Comparison of ENCODE assay signal across 14 cellular contexts in genomic region chr2:128290356-128290755, GRCh38.
"Had no signal": no experiment of that assay in that cellular context is flagged by ENCODE, and none has a peak within 500 bp of the region (broad histone marks: within the 10 kb centered on the region; RNA-seq: fewer than 3 reads in every experiment).

No MANE protein-coding gene starts in this region.

- H3K4me1 Mint-ChIP-seq: activated CD8-positive, alpha-beta memory T cell treated with anti-CD3 and anti-CD28 coated beads, Interleukin-2, amount 10 ng/mL, durations not matched to agents 7 days and 5 days; activated naive CD4-positive, alpha-beta T cell treated with anti-CD3 and anti-CD28 coated beads, Interleukin-2, amount 10 ng/mL, durations not matched to agents 7 days and 5 days had no signal

- H3K36me3 ChIP-seq: cardiac muscle cell, pancreas had no signal

- ATAC-seq: activated CD8-positive, alpha-beta memory T cell treated with anti-CD3 and anti-CD28 coated beads, Interleukin-2, amount 10 ng/mL, durations not matched to agents 7 days and 5 days; esophagus mucosa; pancreas had no signal

- H3K27me3 Mint-ChIP-seq: activated CD4-positive, alpha-beta memory T cell treated with anti-CD3 and anti-CD28 coated beads for 36 hours; activated CD8-positive, alpha-beta memory T cell treated with anti-CD3 and anti-CD28 coated beads, Interleukin-2, amount 10 ng/mL, durations not matched to agents 7 days and 5 days; activated naive CD4-positive, alpha-beta T cell treated with anti-CD3 and anti-CD28 coated beads, Interleukin-2, amount 10 ng/mL, durations not matched to agents 7 days and 5 days had no signal

- H3K36me3 Mint-ChIP-seq: activated CD4-positive, alpha-beta memory T cell treated with anti-CD3 and anti-CD28 coated beads for 36 hours; activated CD8-positive, alpha-beta memory T cell treated with anti-CD3 and anti-CD28 coated beads, Interleukin-2, amount 10 ng/mL, durations not matched to agents 7 days and 5 days; activated naive CD4-positive, alpha-beta T cell treated with anti-CD3 and anti-CD28 coated beads, Interleukin-2, amount 10 ng/mL, durations not matched to agents 7 days and 5 days had no signal

- DNase-seq: activated CD4-positive, alpha-beta memory T cell treated with anti-CD3 and anti-CD28 coated beads for 36 hours; activated CD4-positive, alpha-beta T cell treated with anti-CD3 and anti-CD28 coated beads for 1 hour; activated CD8-positive, alpha-beta memory T cell treated with anti-CD3 and anti-CD28 coated beads, Interleukin-2, amount 10 ng/mL, durations not matched to agents 7 days and 5 days; activated naive CD4-positive, alpha-beta T cell treated with anti-CD3 and anti-CD28 coated beads, Interleukin-2, amount 10 ng/mL, durations not matched to agents 7 days and 5 days; activated T-cell treated with anti-CD3 and anti-CD28 coated beads, Interleukin-2, amount 50 U/mL, for 1 hour; hippocampal formation; midbrain; stimulated activated CD4-positive, alpha-beta T cell treated with anti-CD3 and anti-CD28 coated beads, Interleukin-12 subunit alpha, Interleukin-12 subunit beta, amount 100 ng/mL, for 4 hours; stimulated activated CD4-positive, alpha-beta T cell treated with anti-CD3 and anti-CD28 coated beads, Interleukin-2, amount 100 ng/mL, for 24 hours; T-helper 1 cell had no signal

- H3K27ac Mint-ChIP-seq: activated CD4-positive, alpha-beta memory T cell treated with anti-CD3 and anti-CD28 coated beads for 36 hours; activated CD8-positive, alpha-beta memory T cell treated with anti-CD3 and anti-CD28 coated beads, Interleukin-2, amount 10 ng/mL, durations not matched to agents 7 days and 5 days; activated naive CD4-positive, alpha-beta T cell treated with anti-CD3 and anti-CD28 coated beads, Interleukin-2, amount 10 ng/mL, durations not matched to agents 7 days and 5 days had no signal

- H3K9me3 ChIP-seq: pancreas had no signal

- H3K27ac ChIP-seq: cardiac muscle cell, coronary artery, pancreas had no signal

- H3K27me3 ChIP-seq: cardiac muscle cell, pancreas had no signal

- FAIRE-seq: pancreas had no signal

- H3K4me3 Mint-ChIP-seq: activated CD4-positive, alpha-beta memory T cell treated with anti-CD3 and anti-CD28 coated beads for 36 hours; activated CD8-positive, alpha-beta memory T cell treated with anti-CD3 and anti-CD28 coated beads, Interleukin-2, amount 10 ng/mL, durations not matched to agents 7 days and 5 days; activated naive CD4-positive, alpha-beta T cell treated with anti-CD3 and anti-CD28 coated beads, Interleukin-2, amount 10 ng/mL, durations not matched to agents 7 days and 5 days had no signal

- H3K9me3 Mint-ChIP-seq: activated CD4-positive, alpha-beta memory T cell treated with anti-CD3 and anti-CD28 coated beads for 36 hours; activated naive CD4-positive, alpha-beta T cell treated with anti-CD3 and anti-CD28 coated beads, Interleukin-2, amount 10 ng/mL, durations not matched to agents 7 days and 5 days had no signal

- H3K4me3 ChIP-seq: cardiac muscle cell, coronary artery, pancreas had no signal
